ENCODE assay signal across 9 cellular contexts in genomic region chr17:50096092-50096491, GRCh38. TPM values are rescaled to one million over a fixed set of nuclear protein-coding genes. Genes with fewer than 3 reads are reported as not detected.
A peak's percentile ranks its signal among the peaks of the same experiment; 100 is the strongest.
DNase-seq lines count a peak whose midpoint lies in the region; ATAC-seq and TF ChIP-seq lines count a peak whose summit lies in the region.
"Had no signal": no experiment of that assay in that cellular context is flagged by ENCODE, and none has a peak within 500 bp of the region (broad histone marks: within the 10 kb centered on the region; RNA-seq: fewer than 3 reads in every experiment).

No MANE protein-coding gene starts in this region.

- no peaks in the 10 kb centered on the region for H3K9me3 Mint-ChIP-seq in Calu3 (ENCODE audit: low read depth, unreplicated experiment)
- peaks cover 13% of the 10 kb centered on the region for H3K9me3 Mint-ChIP-seq in glutamatergic neuron (ENCODE audit: unreplicated experiment)

- H3K27me3 ChIP-seq in prostate gland (replicated peaks; ENCODE audit: insufficient read depth): no peaks in the 10 kb centered on the region

- H3K27me3 Mint-ChIP-seq in Calu3 (ENCODE audit: unreplicated experiment) (no peaks in the 10 kb centered on the region), glutamatergic neuron (ENCODE audit: unreplicated experiment) (peaks cover 13% of the 10 kb centered on the region)

- no peaks in the 10 kb centered on the region for H3K36me3 ChIP-seq in prostate gland

- intact Hi-C loops in Calu3 (cut with micrococcal nuclease; ENCODE audit: unreplicated experiment) (no loop called here), prostate gland (cut with DNase I) (loop anchor here (10.0 kb wide), 1 partner anchor 59 kb away; the partner anchor contains the start of gene PPP1R9B)

- TF ChIP-seq CTCF in Calu3 (IDR thresholded peaks at IDR 0.05; ENCODE audit: unreplicated experiment): no peak
- no peak for TF ChIP-seq CTCF in WI38 (IDR thresholded peaks at IDR 0.05; ENCODE audit: low read depth, low read length)
- TF ChIP-seq CTCF in glutamatergic neuron (IDR thresholded peaks at IDR 0.05; ENCODE audit: partially characterized antibody, unreplicated experiment): no peak
- TF ChIP-seq CTCF in prostate gland (IDR thresholded peaks at IDR 0.05): no peak

- H3K4me3 ChIP-seq in WI38 (ENCODE audit: low read depth, low read length) (peak overlapping the region; percentile 81), prostate gland (peak overlapping the region; percentile 76 to 80)

- H3K36me3 Mint-ChIP-seq in Calu3 (ENCODE audit: insufficient read depth, unreplicated experiment) (peaks cover 63% of the 10 kb centered on the region), glutamatergic neuron (ENCODE audit: unreplicated experiment) (no peaks in the 10 kb centered on the region)

- peaks cover 4% of the 10 kb centered on the region for H3K4me1 ChIP-seq in prostate gland (replicated peaks)

- H3K27ac ChIP-seq in prostate gland: peak overlapping the region; percentile 67 to 73

- WGBS in prostate gland: 5% methylated on average over 5 of the region's 6 CpGs

- DNase-seq in Calu3 (no peak), glutamatergic neuron (no peak), prostate gland (ENCODE audit: low spot score) (no peak), AG20443 (ENCODE audit: low spot score) (no peak), KG1 (lab: John Stamatoyannopoulos, UW) (no peak), NCI-H2081 (lab: John Stamatoyannopoulos, UW) (no peak)
- DNase-seq: SHP77 had no signal

- H3K4me1 Mint-ChIP-seq in Calu3 (ENCODE audit: low read depth, unreplicated experiment) (peaks cover 60% of the 10 kb centered on the region), glutamatergic neuron (ENCODE audit: low read depth, unreplicated experiment) (peaks cover 23% of the 10 kb centered on the region)

- no peak for ATAC-seq in GM18520 (IDR thresholded peaks at IDR 0.05; ENCODE audit: unreplicated experiment)

- H3K9me3 ChIP-seq in prostate gland: no peaks in the 10 kb centered on the region

- TF ChIP-seq POLR2A in prostate gland (IDR thresholded peaks at IDR 0.05): no peak

- CTCF ChIA-PET in Calu3 (lab: Charles Lee): no interaction called here

- H3K27ac Mint-ChIP-seq in Calu3 (ENCODE audit: unreplicated experiment) (peak overlapping the region; percentile 89), glutamatergic neuron (ENCODE audit: unreplicated experiment) (no peak overlapping the region)

- H3K4me3 Mint-ChIP-seq in Calu3 (ENCODE audit: low read depth, unreplicated experiment) (peak overlapping the region; percentile 90), glutamatergic neuron (ENCODE audit: unreplicated experiment) (peak overlapping the region; percentile 98)

- BruUV-seq in Calu3 (replicated peaks; lab: Mats Ljungman, UMichigan): no TSS peak

RNA-seq across cellular contexts. Expression of gene PDK2, which starts 0.9 kb away (rescaled TPM):
- total RNA-seq in Calu3 (2022) (29.5 and 39.1 TPM in 2 replicates), glutamatergic neuron (ENCODE audit: unreplicated experiment) (36.9 TPM), prostate gland (10 to 100 TPM; 47.1 to 79.5 TPM)

RNA-seq across cellular contexts. Expression of gene SAMD14, which starts 33.9 kb away (rescaled TPM):
- total RNA-seq in Calu3 (2022) (not detected in 2 replicates), glutamatergic neuron (ENCODE audit: unreplicated experiment) (95.0 TPM), prostate gland (1 to 10 TPM; 2.5 to 7.4 TPM)

RNA-seq across cellular contexts. Expression of gene ITGA3, which starts 40.2 kb away (rescaled TPM):
- total RNA-seq in Calu3 (2022) (539 and 709 TPM in 2 replicates), glutamatergic neuron (ENCODE audit: unreplicated experiment) (13.2 TPM), prostate gland (10 to 100 TPM; 67.0 to 71.3 TPM)

RNA-seq across cellular contexts. Expression of gene PPP1R9B, which starts 54.4 kb away (rescaled TPM):
- total RNA-seq in Calu3 (2022) (74.3 and 89.7 TPM in 2 replicates), glutamatergic neuron (ENCODE audit: unreplicated experiment) (74.0 TPM), prostate gland (10 to 100 TPM; 36.2 to 79.7 TPM)

Comparison
In these comparisons a context has a peak if more than half of its experiments do, and no peak if none do; other contexts are left out.
1. RNA of gene SAMD14, which starts 33.9 kb away (total RNA-seq): 95.0 TPM in glutamatergic neuron (single experiment); 2.5 to 7.4 TPM in prostate gland and not detected in Calu3; every median in the first group is over 10 times any median in the second.